In the genomic region with DNA sequence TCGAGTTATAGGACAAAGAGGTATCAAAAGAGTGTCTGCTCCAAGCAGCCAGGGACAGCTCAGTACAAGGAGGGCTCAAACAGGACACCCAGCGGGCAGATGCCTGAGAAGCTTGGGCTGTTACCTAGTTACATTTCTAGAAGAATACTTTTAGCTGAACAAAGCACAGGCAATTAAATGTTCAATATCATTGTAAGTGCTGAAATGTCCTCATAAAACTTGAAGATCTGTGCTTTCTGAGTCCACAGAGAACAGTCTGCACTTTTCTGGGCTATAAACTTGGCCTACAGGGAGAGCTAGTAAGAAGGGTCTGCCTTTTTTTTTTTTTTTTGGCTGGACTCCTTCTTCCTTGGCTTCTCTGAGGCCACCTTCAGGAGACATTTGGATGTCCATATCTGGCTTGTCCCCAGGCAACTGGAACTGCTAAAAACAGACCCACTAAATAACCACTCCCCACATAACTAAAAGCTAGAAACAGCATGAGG, we compare ENCODE assay signal across 12 cellular contexts.
"Had no signal": no experiment of that assay in that cellular context is flagged by ENCODE, and none has a peak within 500 bp of the region (broad histone marks: within the 10 kb centered on the region; RNA-seq: fewer than 3 reads in every experiment).

No MANE protein-coding gene starts in this region.

- H3K9me3 Mint-ChIP-seq: activated CD4-positive, alpha-beta T cell treated with anti-CD3 and anti-CD28 coated beads, Interleukin-2, amount 10 ng/mL, durations not matched to agents 7 days and 5 days; activated naive CD4-positive, alpha-beta T cell treated with anti-CD3 and anti-CD28 coated beads, Interleukin-2, amount 50 U/mL, for 24 hours; mesothelial cell of epicardium; stimulated activated memory B cell treated with anti-CD40 and anti-IgM and Interleukin-4, amounts not matched to agents 10 μg/mL and 1 μg/mL and 100 μg/mL, for 72 hours; type B pancreatic cell had no signal

- H3K36me3 ChIP-seq: gastroesophageal sphincter had no signal

- ATAC-seq: gastroesophageal sphincter; naive thymus-derived CD8-positive, alpha-beta T cell; right cardiac atrium; stimulated activated memory B cell treated with anti-CD40 and anti-IgM and Interleukin-4, amounts not matched to agents 10 μg/mL and 1 μg/mL and 100 μg/mL, for 72 hours had no signal

- H3K27me3 Mint-ChIP-seq: brain, type B pancreatic cell had no signal

- H3K27me3 ChIP-seq: dorsolateral prefrontal cortex, gastroesophageal sphincter had no signal

- H3K4me3 ChIP-seq: dorsolateral prefrontal cortex, gastroesophageal sphincter had no signal

- H3K27ac ChIP-seq: gastroesophageal sphincter had no signal

- DNase-seq: activated CD4-positive, alpha-beta T cell treated with anti-CD3 and anti-CD28 coated beads, Interleukin-2, amount 10 ng/mL, durations not matched to agents 7 days and 5 days; dorsolateral prefrontal cortex; kidney; naive thymus-derived CD8-positive, alpha-beta T cell; right cardiac atrium; T1000 had no signal

- H3K4me3 Mint-ChIP-seq: activated CD4-positive, alpha-beta T cell treated with anti-CD3 and anti-CD28 coated beads, Interleukin-2, amount 10 ng/mL, durations not matched to agents 7 days and 5 days; activated naive CD4-positive, alpha-beta T cell treated with anti-CD3 and anti-CD28 coated beads, Interleukin-2, amount 50 U/mL, for 24 hours; brain; mesothelial cell of epicardium; naive thymus-derived CD8-positive, alpha-beta T cell; stimulated activated memory B cell treated with anti-CD40 and anti-IgM and Interleukin-4, amounts not matched to agents 10 μg/mL and 1 μg/mL and 100 μg/mL, for 72 hours; type B pancreatic cell had no signal

- H3K36me3 Mint-ChIP-seq: activated naive CD4-positive, alpha-beta T cell treated with anti-CD3 and anti-CD28 coated beads, Interleukin-2, amount 50 U/mL, for 24 hours; brain; mesothelial cell of epicardium; naive thymus-derived CD8-positive, alpha-beta T cell; stimulated activated memory B cell treated with anti-CD40 and anti-IgM and Interleukin-4, amounts not matched to agents 10 μg/mL and 1 μg/mL and 100 μg/mL, for 72 hours; type B pancreatic cell had no signal

- H3K27ac Mint-ChIP-seq: activated CD4-positive, alpha-beta T cell treated with anti-CD3 and anti-CD28 coated beads, Interleukin-2, amount 10 ng/mL, durations not matched to agents 7 days and 5 days; activated naive CD4-positive, alpha-beta T cell treated with anti-CD3 and anti-CD28 coated beads, Interleukin-2, amount 50 U/mL, for 24 hours; brain; mesothelial cell of epicardium; naive thymus-derived CD8-positive, alpha-beta T cell; stimulated activated memory B cell treated with anti-CD40 and anti-IgM and Interleukin-4, amounts not matched to agents 10 μg/mL and 1 μg/mL and 100 μg/mL, for 72 hours; type B pancreatic cell had no signal

- H3K4me1 Mint-ChIP-seq: activated CD4-positive, alpha-beta T cell treated with anti-CD3 and anti-CD28 coated beads, Interleukin-2, amount 10 ng/mL, durations not matched to agents 7 days and 5 days; activated naive CD4-positive, alpha-beta T cell treated with anti-CD3 and anti-CD28 coated beads, Interleukin-2, amount 50 U/mL, for 24 hours; mesothelial cell of epicardium; naive thymus-derived CD8-positive, alpha-beta T cell; stimulated activated memory B cell treated with anti-CD40 and anti-IgM and Interleukin-4, amounts not matched to agents 10 μg/mL and 1 μg/mL and 100 μg/mL, for 72 hours had no signal

- H3K9me3 ChIP-seq: gastroesophageal sphincter had no signal
